Comparison of ENCODE assay signal across 1 cellular context in the genomic region with DNA sequence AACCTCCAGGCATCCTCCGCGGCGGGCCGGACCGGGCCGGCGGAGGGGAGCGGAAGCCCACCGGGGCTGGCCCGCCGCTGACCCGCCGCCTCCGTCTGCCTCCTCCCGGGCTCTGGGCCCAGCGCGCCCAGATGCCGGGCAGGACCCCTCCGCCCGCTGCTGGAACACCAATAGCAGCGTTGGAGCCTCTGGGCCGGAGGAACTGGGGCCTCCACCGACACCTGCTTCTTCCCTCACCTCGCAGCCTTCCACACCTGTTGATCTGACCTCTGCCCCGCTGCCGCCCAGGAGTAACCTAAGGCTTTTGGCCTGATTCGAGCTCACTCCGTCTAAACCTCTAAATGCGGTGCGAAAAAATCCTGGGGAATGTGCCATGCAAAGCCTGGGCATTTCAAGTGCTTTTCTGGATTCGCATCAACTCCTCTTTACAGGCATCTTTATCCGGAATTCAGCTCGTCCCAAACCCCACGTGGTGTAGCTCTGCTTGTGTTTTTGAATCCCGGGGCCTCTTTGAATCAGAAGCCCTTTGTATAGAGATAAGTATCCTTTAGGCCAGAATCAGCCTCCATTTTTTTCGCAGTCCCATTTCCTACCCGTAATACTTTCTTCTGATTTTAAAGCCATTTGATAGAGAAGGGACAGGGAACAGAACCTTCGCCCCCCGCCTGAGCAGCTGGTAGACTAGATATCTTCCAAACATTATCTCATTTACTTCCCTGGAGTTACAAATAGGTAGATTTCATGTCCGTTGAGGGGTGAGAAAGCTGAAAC.
A peak's percentile ranks its signal among the peaks of the same experiment; 100 is the strongest.
TF ChIP-seq lines count a peak whose summit lies in the region.

No MANE protein-coding gene starts in this region.

TF ChIP-seq in HepG2, 621 proteins besides CTCF, POLR2A, EP300 and RAD21 (continued from another document and continues in another):
- no peak for TF ChIP-seq MAFG (CRISPR knock-in tag; IDR thresholded peaks at IDR 0.05)
- TF ChIP-seq CBFB (CRISPR knock-in tag; IDR thresholded peaks at IDR 0.05), result no peak
- no peak for TF ChIP-seq KAT8 (CRISPR knock-in tag; IDR thresholded peaks at IDR 0.05)
- TF ChIP-seq ZNF12 (CRISPR knock-in tag; IDR thresholded peaks at IDR 0.05), result no peak
- no peak for TF ChIP-seq ZNF331 (CRISPR knock-in tag; IDR thresholded peaks at IDR 0.05)
- TF ChIP-seq ZNF235 (CRISPR knock-in tag; IDR thresholded peaks at IDR 0.05; ENCODE audit: borderline replicate concordance), result no peak
- TF ChIP-seq, protein P1, sequence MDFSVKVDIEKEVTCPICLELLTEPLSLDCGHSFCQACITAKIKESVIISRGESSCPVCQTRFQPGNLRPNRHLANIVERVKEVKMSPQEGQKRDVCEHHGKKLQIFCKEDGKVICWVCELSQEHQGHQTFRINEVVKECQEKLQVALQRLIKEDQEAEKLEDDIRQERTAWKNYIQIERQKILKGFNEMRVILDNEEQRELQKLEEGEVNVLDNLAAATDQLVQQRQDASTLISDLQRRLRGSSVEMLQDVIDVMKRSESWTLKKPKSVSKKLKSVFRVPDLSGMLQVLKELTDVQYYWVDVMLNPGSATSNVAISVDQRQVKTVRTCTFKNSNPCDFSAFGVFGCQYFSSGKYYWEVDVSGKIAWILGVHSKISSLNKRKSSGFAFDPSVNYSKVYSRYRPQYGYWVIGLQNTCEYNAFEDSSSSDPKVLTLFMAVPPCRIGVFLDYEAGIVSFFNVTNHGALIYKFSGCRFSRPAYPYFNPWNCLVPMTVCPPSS (IDR thresholded peaks at IDR 0.05), result no peak
- TF ChIP-seq, protein P2, sequence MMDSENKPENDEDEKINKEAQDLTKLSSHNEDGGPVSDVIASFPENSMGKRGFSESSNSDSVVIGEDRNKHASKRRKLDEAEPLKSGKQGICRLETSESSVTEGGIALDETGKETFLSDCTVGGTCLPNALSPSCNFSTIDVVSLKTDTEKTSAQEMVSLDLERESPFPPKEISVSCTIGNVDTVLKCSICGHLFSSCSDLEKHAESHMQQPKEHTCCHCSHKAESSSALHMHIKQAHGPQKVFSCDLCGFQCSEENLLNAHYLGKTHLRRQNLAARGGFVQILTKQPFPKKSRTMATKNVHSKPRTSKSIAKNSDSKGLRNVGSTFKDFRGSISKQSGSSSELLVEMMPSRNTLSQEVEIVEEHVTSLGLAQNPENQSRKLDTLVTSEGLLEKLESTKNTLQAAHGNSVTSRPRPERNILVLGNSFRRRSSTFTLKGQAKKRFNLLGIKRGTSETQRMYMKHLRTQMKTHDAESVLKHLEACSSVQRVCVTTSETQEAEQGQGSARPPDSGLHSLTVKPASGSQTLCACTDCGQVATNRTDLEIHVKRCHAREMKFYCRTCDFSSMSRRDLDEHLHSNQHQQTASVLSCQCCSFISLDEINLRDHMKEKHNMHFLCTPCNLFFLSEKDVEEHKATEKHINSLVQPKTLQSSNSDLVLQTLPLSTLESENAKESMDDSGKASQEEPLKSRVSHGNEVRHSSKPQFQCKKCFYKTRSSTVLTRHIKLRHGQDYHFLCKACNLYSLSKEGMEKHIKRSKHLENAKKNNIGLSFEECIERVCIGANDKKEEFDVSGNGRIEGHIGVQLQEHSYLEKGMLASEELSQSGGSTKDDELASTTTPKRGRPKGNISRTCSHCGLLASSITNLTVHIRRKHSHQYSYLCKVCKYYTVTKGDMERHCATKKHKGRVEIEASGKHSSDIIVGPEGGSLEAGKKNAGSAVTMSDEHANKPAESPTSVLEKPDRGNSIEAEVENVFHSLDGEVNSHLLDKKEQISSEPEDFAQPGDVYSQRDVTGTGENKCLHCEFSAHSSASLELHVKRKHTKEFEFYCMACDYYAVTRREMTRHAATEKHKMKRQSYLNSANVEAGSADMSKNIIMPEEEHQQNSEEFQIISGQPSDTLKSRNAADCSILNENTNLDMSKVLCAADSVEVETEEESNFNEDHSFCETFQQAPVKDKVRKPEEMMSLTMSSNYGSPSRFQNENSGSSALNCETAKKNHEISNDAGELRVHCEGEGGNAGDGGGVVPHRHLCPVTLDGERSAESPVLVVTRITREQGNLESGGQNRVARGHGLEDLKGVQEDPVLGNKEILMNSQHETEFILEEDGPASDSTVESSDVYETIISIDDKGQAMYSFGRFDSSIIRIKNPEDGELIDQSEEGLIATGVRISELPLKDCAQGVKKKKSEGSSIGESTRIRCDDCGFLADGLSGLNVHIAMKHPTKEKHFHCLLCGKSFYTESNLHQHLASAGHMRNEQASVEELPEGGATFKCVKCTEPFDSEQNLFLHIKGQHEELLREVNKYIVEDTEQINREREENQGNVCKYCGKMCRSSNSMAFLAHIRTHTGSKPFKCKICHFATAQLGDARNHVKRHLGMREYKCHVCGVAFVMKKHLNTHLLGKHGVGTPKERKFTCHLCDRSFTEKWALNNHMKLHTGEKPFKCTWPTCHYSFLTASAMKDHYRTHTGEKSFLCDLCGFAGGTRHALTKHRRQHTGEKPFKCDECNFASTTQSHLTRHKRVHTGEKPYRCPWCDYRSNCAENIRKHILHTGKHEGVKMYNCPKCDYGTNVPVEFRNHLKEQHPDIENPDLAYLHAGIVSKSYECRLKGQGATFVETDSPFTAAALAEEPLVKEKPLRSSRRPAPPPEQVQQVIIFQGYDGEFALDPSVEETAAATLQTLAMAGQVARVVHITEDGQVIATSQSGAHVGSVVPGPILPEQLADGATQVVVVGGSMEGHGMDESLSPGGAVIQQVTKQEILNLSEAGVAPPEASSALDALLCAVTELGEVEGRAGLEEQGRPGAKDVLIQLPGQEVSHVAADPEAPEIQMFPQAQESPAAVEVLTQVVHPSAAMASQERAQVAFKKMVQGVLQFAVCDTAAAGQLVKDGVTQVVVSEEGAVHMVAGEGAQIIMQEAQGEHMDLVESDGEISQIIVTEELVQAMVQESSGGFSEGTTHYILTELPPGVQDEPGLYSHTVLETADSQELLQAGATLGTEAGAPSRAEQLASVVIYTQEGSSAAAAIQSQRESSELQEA (CRISPR knock-in tag; IDR thresholded peaks at IDR 0.05; ENCODE audit: not compliant biosample characterization), result no peak
- no peak for TF ChIP-seq ESRRA (CRISPR knock-in tag; IDR thresholded peaks at IDR 0.05; ENCODE audit: low read depth)
- TF ChIP-seq TCF12 (IDR thresholded peaks at IDR 0.05), result no peak
- no peak for TF ChIP-seq TCF12 (CRISPR knock-in tag; IDR thresholded peaks at IDR 0.05)
- no peak for TF ChIP-seq NR2C2 (CRISPR knock-in tag; IDR thresholded peaks at IDR 0.05; ENCODE audit: borderline replicate concordance)
- TF ChIP-seq KDM2A (CRISPR knock-in tag; IDR thresholded peaks at IDR 0.05; ENCODE audit: borderline replicate concordance, low read depth), result no peak
- TF ChIP-seq ZNF263 (CRISPR knock-in tag; IDR thresholded peaks at IDR 0.05), result no peak
- TF ChIP-seq ZBTB8A (CRISPR knock-in tag; IDR thresholded peaks at IDR 0.05; ENCODE audit: borderline replicate concordance, low read depth), result no peak
- no peak for TF ChIP-seq ZNF761 (CRISPR knock-in tag; conservative IDR thresholded peaks at IDR 0.05)
- TF ChIP-seq IRF2 (CRISPR knock-in tag; IDR thresholded peaks at IDR 0.05), result no peak; the same call in 1 of the 2 replicates
- TF ChIP-seq KLF13 (CRISPR knock-in tag; IDR thresholded peaks at IDR 0.05), result no peak
- TF ChIP-seq HNRNPLL (IDR thresholded peaks at IDR 0.05; ENCODE audit: low read depth, low read length, poor library complexity, severe bottlenecking), result peak; percentile 42
- TF ChIP-seq TBX3 (IDR thresholded peaks at IDR 0.05; ENCODE audit: borderline replicate concordance), result no peak
- no peak for TF ChIP-seq SRSF1 (optimal IDR thresholded peaks at IDR 0.05; ENCODE audit: low read depth, low read length)
- TF ChIP-seq ONECUT2 (CRISPR knock-in tag; IDR thresholded peaks at IDR 0.05), result no peak
- TF ChIP-seq, protein P3, sequence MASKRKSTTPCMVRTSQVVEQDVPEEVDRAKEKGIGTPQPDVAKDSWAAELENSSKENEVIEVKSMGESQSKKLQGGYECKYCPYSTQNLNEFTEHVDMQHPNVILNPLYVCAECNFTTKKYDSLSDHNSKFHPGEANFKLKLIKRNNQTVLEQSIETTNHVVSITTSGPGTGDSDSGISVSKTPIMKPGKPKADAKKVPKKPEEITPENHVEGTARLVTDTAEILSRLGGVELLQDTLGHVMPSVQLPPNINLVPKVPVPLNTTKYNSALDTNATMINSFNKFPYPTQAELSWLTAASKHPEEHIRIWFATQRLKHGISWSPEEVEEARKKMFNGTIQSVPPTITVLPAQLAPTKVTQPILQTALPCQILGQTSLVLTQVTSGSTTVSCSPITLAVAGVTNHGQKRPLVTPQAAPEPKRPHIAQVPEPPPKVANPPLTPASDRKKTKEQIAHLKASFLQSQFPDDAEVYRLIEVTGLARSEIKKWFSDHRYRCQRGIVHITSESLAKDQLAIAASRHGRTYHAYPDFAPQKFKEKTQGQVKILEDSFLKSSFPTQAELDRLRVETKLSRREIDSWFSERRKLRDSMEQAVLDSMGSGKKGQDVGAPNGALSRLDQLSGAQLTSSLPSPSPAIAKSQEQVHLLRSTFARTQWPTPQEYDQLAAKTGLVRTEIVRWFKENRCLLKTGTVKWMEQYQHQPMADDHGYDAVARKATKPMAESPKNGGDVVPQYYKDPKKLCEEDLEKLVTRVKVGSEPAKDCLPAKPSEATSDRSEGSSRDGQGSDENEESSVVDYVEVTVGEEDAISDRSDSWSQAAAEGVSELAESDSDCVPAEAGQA (IDR thresholded peaks at IDR 0.05; ENCODE audit: low read depth), result no peak
- TF ChIP-seq, protein P3 (CRISPR knock-in tag; IDR thresholded peaks at IDR 0.05; ENCODE audit: borderline replicate concordance), result no peak
- no peak for TF ChIP-seq KLF11 (CRISPR knock-in tag; IDR thresholded peaks at IDR 0.05)
- no peak for TF ChIP-seq GATAD1 (CRISPR knock-in tag; IDR thresholded peaks at IDR 0.05)
- TF ChIP-seq, protein P4, sequence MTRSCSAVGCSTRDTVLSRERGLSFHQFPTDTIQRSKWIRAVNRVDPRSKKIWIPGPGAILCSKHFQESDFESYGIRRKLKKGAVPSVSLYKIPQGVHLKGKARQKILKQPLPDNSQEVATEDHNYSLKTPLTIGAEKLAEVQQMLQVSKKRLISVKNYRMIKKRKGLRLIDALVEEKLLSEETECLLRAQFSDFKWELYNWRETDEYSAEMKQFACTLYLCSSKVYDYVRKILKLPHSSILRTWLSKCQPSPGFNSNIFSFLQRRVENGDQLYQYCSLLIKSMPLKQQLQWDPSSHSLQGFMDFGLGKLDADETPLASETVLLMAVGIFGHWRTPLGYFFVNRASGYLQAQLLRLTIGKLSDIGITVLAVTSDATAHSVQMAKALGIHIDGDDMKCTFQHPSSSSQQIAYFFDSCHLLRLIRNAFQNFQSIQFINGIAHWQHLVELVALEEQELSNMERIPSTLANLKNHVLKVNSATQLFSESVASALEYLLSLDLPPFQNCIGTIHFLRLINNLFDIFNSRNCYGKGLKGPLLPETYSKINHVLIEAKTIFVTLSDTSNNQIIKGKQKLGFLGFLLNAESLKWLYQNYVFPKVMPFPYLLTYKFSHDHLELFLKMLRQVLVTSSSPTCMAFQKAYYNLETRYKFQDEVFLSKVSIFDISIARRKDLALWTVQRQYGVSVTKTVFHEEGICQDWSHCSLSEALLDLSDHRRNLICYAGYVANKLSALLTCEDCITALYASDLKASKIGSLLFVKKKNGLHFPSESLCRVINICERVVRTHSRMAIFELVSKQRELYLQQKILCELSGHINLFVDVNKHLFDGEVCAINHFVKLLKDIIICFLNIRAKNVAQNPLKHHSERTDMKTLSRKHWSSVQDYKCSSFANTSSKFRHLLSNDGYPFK (CRISPR knock-in tag; IDR thresholded peaks at IDR 0.05; ENCODE audit: borderline replicate concordance), result no peak
- TF ChIP-seq ZNF891 (CRISPR knock-in tag; IDR thresholded peaks at IDR 0.05), result no peak
- no peak for TF ChIP-seq SP5 (CRISPR knock-in tag; IDR thresholded peaks at IDR 0.05; ENCODE audit: borderline replicate concordance, low read depth)
- TF ChIP-seq FOXP1 (IDR thresholded peaks at IDR 0.05), result no peak
- no peak for TF ChIP-seq FOXP1 (CRISPR knock-in tag; IDR thresholded peaks at IDR 0.05)
- no peak for TF ChIP-seq ZKSCAN1 (IDR thresholded peaks at IDR 0.05; ENCODE audit: low read length)
